In the genomic region with DNA sequence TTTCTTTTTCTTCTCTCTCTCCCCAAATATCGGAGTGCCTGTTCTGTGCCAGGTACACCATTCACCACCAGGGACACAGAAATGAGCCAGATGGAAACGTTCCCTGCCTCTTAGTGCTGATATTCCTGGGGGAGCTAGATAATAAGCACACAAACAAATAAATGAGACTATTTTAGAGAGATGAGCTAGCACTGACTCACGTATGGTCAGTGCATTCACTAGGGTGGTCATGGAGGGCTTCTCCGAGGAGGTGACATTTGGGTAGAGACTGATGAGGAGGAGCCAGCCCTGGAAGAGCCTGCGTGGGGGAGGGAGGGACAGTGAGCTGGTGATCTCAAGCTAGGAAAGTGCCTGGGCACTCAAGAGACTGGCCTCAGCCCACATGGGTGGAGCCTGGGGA, we compare ENCODE assay signal across 1 cellular context.
TF ChIP-seq lines count a peak whose summit lies in the region.

No MANE protein-coding gene starts in this region.

TF ChIP-seq in IMR-90, 13 proteins besides CTCF, POLR2A, EP300 and RAD21 (continued from another document):
- TF ChIP-seq, protein P1, sequence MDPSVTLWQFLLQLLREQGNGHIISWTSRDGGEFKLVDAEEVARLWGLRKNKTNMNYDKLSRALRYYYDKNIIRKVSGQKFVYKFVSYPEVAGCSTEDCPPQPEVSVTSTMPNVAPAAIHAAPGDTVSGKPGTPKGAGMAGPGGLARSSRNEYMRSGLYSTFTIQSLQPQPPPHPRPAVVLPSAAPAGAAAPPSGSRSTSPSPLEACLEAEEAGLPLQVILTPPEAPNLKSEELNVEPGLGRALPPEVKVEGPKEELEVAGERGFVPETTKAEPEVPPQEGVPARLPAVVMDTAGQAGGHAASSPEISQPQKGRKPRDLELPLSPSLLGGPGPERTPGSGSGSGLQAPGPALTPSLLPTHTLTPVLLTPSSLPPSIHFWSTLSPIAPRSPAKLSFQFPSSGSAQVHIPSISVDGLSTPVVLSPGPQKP (IDR thresholded peaks at IDR 0.05; ENCODE audit: borderline replicate concordance, low read depth, low read length) = no peak
- no peak for TF ChIP-seq BHLHE40 (IDR thresholded peaks at IDR 0.05; ENCODE audit: low read depth, low read length)
- TF ChIP-seq CEBPB (IDR thresholded peaks at IDR 0.05; ENCODE audit: low read depth, low read length) = no peak
- TF ChIP-seq, protein P2, sequence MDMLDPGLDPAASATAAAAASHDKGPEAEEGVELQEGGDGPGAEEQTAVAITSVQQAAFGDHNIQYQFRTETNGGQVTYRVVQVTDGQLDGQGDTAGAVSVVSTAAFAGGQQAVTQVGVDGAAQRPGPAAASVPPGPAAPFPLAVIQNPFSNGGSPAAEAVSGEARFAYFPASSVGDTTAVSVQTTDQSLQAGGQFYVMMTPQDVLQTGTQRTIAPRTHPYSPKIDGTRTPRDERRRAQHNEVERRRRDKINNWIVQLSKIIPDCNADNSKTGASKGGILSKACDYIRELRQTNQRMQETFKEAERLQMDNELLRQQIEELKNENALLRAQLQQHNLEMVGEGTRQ (IDR thresholded peaks at IDR 0.05; ENCODE audit: low read depth, low read length) = no peak
- TF ChIP-seq SMC3 (IDR thresholded peaks at IDR 0.05; ENCODE audit: low read depth, low read length) = no peak
- no peak for TF ChIP-seq NFE2L2 (IDR thresholded peaks at IDR 0.05; ENCODE audit: low read depth, low read length)
- no peak for TF ChIP-seq RFX5 (IDR thresholded peaks at IDR 0.05; ENCODE audit: low read depth, low read length)
- TF ChIP-seq FOS (IDR thresholded peaks at IDR 0.05; ENCODE audit: low read depth, low read length) = no peak
- no peak for TF ChIP-seq MAFK (IDR thresholded peaks at IDR 0.05; ENCODE audit: low read depth, low read length)
- TF ChIP-seq RCOR1 (IDR thresholded peaks at IDR 0.05; ENCODE audit: insufficient replicate concordance, low read length) = no peak
